8 cellular contexts compared by ENCODE assay signal in the genomic region with DNA sequence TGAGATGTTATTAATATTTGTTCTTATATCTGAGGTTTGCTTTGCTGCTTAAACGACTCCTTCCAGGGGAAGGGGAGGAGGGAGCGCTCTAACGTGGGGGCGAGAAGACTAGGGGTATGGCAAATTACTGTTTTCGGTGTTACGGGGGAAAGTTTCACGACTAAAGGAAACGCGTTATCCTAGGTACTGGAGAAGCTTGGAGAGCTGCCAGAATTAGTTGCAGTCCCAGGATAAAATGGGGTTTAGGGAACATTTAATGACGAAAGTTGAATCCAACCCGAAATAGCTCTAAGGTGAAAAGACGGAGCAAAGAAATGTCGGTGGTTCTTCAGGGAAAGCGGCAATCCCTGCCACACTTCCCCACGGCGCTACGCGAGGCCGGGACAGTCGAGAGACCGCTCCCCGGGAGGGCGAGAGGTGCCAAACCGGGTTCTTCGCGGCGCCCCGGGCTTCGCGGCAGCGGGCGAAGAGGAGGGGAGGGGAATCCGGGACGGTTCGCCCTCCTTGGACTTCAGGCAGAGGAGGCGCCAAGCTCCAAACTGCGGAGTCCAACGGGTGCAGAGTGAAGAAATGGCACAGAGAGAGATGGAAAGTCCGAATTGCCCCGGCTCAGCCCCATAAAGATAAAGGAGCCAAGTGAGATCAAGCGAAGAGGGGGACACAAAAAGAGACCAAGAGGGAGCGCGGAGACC. TPM values are rescaled to one million over a fixed set of nuclear protein-coding genes. Genes with fewer than 3 reads are reported as not detected.
DNase-seq lines count a peak whose midpoint lies in the region; ATAC-seq and TF ChIP-seq lines count a peak whose summit lies in the region.

No MANE protein-coding gene starts in this region.

- peak overlapping the region; percentile 84 for H3K56ac ChIP-seq in mesendoderm (ENCODE audit: low read length)

- intact Hi-C loops in activated CD4-positive, alpha-beta T cell treated with anti-CD3 and anti-CD28 coated beads, Interleukin-2, amount 10 ng/mL, durations not matched to agents 24 days and 14 days (cut with micrococcal nuclease), result loop anchor here (2.0 kb wide), 1 partner anchor 33 kb away; no protein-coding TSS in a partner anchor
- intact Hi-C loops in upper lobe of right lung (cut with DNase I), result no loop called here

- peaks cover 29% of the 10 kb centered on the region for H3K79me2 ChIP-seq in mesendoderm (ENCODE audit: control insufficient read depth, insufficient read depth, low read length)

- H3K23ac ChIP-seq in mesendoderm (ENCODE audit: low read length), result no peak overlapping the region

- no peak overlapping the region for H2AK5ac ChIP-seq in mesendoderm (ENCODE audit: low read length)

- peak overlapping the region; percentile 86 to 87 for H3K4me3 ChIP-seq in duodenal mucosa (ENCODE audit: low read depth in 1 of 2, low read length in 2 of 2)
- H3K4me3 ChIP-seq in mesendoderm (ENCODE audit: low read length), result peak overlapping the region; percentile 91
- H3K4me3 ChIP-seq in upper lobe of right lung, result peak overlapping the region; percentile 77

- H3K27ac Mint-ChIP-seq in activated CD4-positive, alpha-beta T cell treated with anti-CD3 and anti-CD28 coated beads, Interleukin-2, amount 10 ng/mL, durations not matched to agents 24 days and 14 days, result peak overlapping the region; percentile 95

- H3K36me3 Mint-ChIP-seq in activated CD4-positive, alpha-beta T cell treated with anti-CD3 and anti-CD28 coated beads, Interleukin-2, amount 10 ng/mL, durations not matched to agents 24 days and 14 days (ENCODE audit: low read depth), result peaks cover 4% of the 10 kb centered on the region

- peaks cover 6 to 17% of the 10 kb centered on the region in 2 donors for H3K4me1 ChIP-seq in duodenal mucosa (ENCODE audit: control insufficient read depth in 1 of 2, insufficient read depth in 2 of 2, low read length in 2 of 2)
- H3K4me1 ChIP-seq in mesendoderm (ENCODE audit: control insufficient read depth, low read depth, low read length), result no peaks in the 10 kb centered on the region
- H3K4me1 ChIP-seq in upper lobe of right lung, result peaks cover 11% of the 10 kb centered on the region

- ATAC-seq in HG02798 (IDR thresholded peaks at IDR 0.05; ENCODE audit: poor library complexity, unreplicated experiment) (peak; percentile 16), upper lobe of right lung (peak; percentile 46)

- H4K8ac ChIP-seq in mesendoderm (ENCODE audit: low read depth, low read length), result no peak overlapping the region

- H3K4me2 ChIP-seq in mesendoderm (ENCODE audit: low read length), result peak overlapping the region; percentile 43

- H3K18ac ChIP-seq in mesendoderm (ENCODE audit: low read length), result peak overlapping the region; percentile 39

- no peak for TF ChIP-seq CTCF in upper lobe of right lung (IDR thresholded peaks at IDR 0.05)

- peak overlapping the region; percentile 97 for H3K4me3 Mint-ChIP-seq in activated CD4-positive, alpha-beta T cell treated with anti-CD3 and anti-CD28 coated beads, Interleukin-2, amount 10 ng/mL, durations not matched to agents 24 days and 14 days

- in situ Hi-C loops in SK-MEL-5 (cut with HindIII; ENCODE audit: low pct_unique_long_range_greater_than_20kb, low sequenced_read_pairs), result no loop called here

- peak; percentile 62 for DNase-seq in activated CD4-positive, alpha-beta T cell treated with anti-CD3 and anti-CD28 coated beads, Interleukin-2, amount 10 ng/mL, durations not matched to agents 24 days and 14 days
- no peak for DNase-seq in activated CD4-positive, alpha-beta T cell treated with anti-CD3 and anti-CD28 coated beads, Interleukin-2, amount 50 U/mL, for 4 hours
- DNase-seq in SK-MEL-5 (ENCODE audit: low read depth, low spot score) (peak; percentile 0), mesendoderm (peak; percentile 28), upper lobe of right lung (peak; percentile 62), SIG-M5 treated with dmso at 0.1 percent for 504 hours (lab: John Stamatoyannopoulos, UW; ENCODE audit: unreplicated experiment) (no peak)

- no peak overlapping the region for H2BK5ac ChIP-seq in mesendoderm (ENCODE audit: low read length)

- no peaks in the 10 kb centered on the region for H3K79me1 ChIP-seq in mesendoderm (ENCODE audit: low read length)

- H3K36me3 ChIP-seq in duodenal mucosa (ENCODE audit: control insufficient read depth in 1 of 2, insufficient read depth in 2 of 2, low read length in 2 of 2) (no peaks in the 10 kb centered on the region), mesendoderm (ENCODE audit: control insufficient read depth, insufficient read depth, low read length) (no peaks in the 10 kb centered on the region), upper lobe of right lung (no peaks in the 10 kb centered on the region)

- peak overlapping the region; percentile 7 for H3K4ac ChIP-seq in mesendoderm (ENCODE audit: low read depth, low read length)

- H3K27ac ChIP-seq in duodenal mucosa (ENCODE audit: low read depth, low read length), result no peak overlapping the region
- peak overlapping the region; percentile 48 for H3K27ac ChIP-seq in mesendoderm (ENCODE audit: low read depth, low read length)
- peak overlapping the region; percentile 81 for H3K27ac ChIP-seq in upper lobe of right lung

- H3K9ac ChIP-seq in duodenal mucosa (ENCODE audit: low read depth in 1 of 2, low read length in 2 of 2) (peak overlapping the region; percentile 75 to 80), mesendoderm (ENCODE audit: low read length) (peak overlapping the region; percentile 84)

- H3K9me3 ChIP-seq in duodenal mucosa (ENCODE audit: control insufficient read depth in 1 of 2, low read length in 2 of 2), result no peaks in the 10 kb centered on the region
- no peaks in the 10 kb centered on the region for H3K9me3 ChIP-seq in upper lobe of right lung

- no peak overlapping the region for H2BK120ac ChIP-seq in mesendoderm (ENCODE audit: low read depth, low read length)

- no peak overlapping the region for H4K5ac ChIP-seq in mesendoderm (ENCODE audit: low read length)

- no peak overlapping the region for H2BK15ac ChIP-seq in mesendoderm (replicated peaks; ENCODE audit: low read depth)

- no peaks in the 10 kb centered on the region for H3K9me3 Mint-ChIP-seq in activated CD4-positive, alpha-beta T cell treated with anti-CD3 and anti-CD28 coated beads, Interleukin-2, amount 10 ng/mL, durations not matched to agents 24 days and 14 days

- H3K27me3 ChIP-seq in duodenal mucosa (ENCODE audit: control insufficient read depth in 1 of 2, insufficient read depth in 2 of 2, low read length in 2 of 2), result no peaks in the 10 kb centered on the region
- no peaks in the 10 kb centered on the region for H3K27me3 ChIP-seq in mesendoderm (ENCODE audit: insufficient read depth, low read length, poor library complexity)
- no peaks in the 10 kb centered on the region for H3K27me3 ChIP-seq in upper lobe of right lung

- H3K27me3 Mint-ChIP-seq in activated CD4-positive, alpha-beta T cell treated with anti-CD3 and anti-CD28 coated beads, Interleukin-2, amount 10 ng/mL, durations not matched to agents 24 days and 14 days, result no peaks in the 10 kb centered on the region

- H3K4me1 Mint-ChIP-seq in activated CD4-positive, alpha-beta T cell treated with anti-CD3 and anti-CD28 coated beads, Interleukin-2, amount 10 ng/mL, durations not matched to agents 24 days and 14 days, result peaks cover 17% of the 10 kb centered on the region

- no CpG with 5 or more reads among the region's 43 CpGs for WGBS in mesendoderm (ENCODE audit: extremely low coverage, insufficient coverage, low lambda C conversion rate)

RNA-seq across cellular contexts. Expression of gene THOC2, which starts 0.7 kb away (rescaled TPM):
- total RNA-seq in activated CD4-positive, alpha-beta T cell treated with anti-CD3 and anti-CD28 coated beads, Interleukin-2, amount 10 ng/mL, durations not matched to agents 24 days and 14 days, result 91.2 and 96.7 TPM in 2 replicates
- total RNA-seq in SK-MEL-5 (2014; rRNA removed; shearing (Covaris generic)), result 59.7 and 63.0 TPM in 2 replicates
- polyA plus RNA-seq in SK-MEL-5 (2015; cell fraction: cytosol; rRNA removed), result 33.2 and 52.3 TPM in 2 replicates
- polyA plus RNA-seq in SK-MEL-5 (2015; cell fraction: nucleus; rRNA removed), result 585 and 719 TPM in 2 replicates
- 74.5 TPM for polyA plus RNA-seq in mesendoderm (2013, experiment 1 of 2)
- polyA plus RNA-seq in mesendoderm (2013, experiment 2 of 2), result 72.0 TPM
- 99.9 TPM for total RNA-seq in upper lobe of right lung

Comparison
In these comparisons a context has a peak if more than half of its experiments do, and no peak if none do; other contexts are left out.
1. DNase-seq: peak in activated CD4-positive, alpha-beta T cell treated with anti-CD3 and anti-CD28 coated beads, Interleukin-2, amount 10 ng/mL, durations not matched to agents 24 days and 14 days (single experiment), SK-MEL-5 (single experiment), mesendoderm (single experiment) and upper lobe of right lung (single experiment); none in activated CD4-positive, alpha-beta T cell treated with anti-CD3 and anti-CD28 coated beads, Interleukin-2, amount 50 U/mL, for 4 hours (0 of 2) and SIG-M5 treated with dmso at 0.1 percent for 504 hours (single experiment).
2. Peak in every context shown above with its lines, with median percentiles within 50 percentile points of each other: H3K4me3 ChIP-seq.